8 cellular contexts compared by ENCODE assay signal in the genomic region with DNA sequence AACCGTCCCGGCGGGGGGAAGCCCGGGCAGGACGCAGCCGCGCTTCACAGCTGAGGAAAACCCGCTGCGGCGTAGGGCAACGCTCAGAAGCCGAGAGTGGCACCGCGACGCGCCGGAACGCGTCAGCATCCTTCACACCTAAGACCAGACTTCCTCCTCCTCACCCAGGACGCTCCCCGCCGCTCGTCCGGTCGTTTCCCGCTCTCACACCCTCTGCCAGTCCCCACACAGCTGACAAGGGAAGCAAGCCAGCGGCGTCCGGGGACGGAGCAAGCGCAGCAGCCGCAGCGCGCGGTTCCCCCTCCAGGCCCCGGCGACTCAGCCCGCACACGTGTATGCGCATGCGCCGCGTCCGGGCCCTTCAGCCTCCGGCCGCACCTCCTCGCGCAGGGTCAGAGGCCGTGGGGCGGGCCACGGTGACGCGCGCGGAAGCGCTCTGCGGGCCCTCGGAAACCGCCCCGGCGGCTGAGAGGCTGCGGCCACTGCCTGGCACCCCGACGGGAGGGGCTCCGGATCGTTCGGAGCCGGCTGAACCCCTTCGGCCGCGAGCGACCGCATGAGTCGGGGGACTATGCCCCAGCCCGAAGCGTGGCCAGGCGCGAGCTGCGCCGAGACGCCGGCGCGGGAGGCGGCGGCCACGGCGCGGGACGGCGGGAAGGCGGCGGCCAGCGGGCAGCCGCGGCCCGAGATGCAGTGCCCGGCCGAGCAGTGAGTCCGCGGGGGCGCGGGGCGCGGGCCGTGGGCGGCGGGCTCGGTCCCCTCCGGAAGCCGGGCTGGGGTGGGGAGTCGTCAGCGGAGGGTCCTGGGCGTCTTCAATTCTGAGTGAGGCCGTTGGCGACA. TPM values are rescaled to one million over a fixed set of nuclear protein-coding genes. Genes with fewer than 3 reads are reported as not detected.
DNase-seq lines count a peak whose midpoint lies in the region; ATAC-seq, FAIRE-seq and TF ChIP-seq lines count a peak whose summit lies in the region.

A gene (plus strand): TSS at position 449 of the 840 bp plus-strand sequence. CDS start 108 bp downstream, at position 557.

- ATAC-seq in GM21447 (IDR thresholded peaks at IDR 0.05; ENCODE audit: unreplicated experiment) = peak; percentile 51

- CTCF ChIA-PET in OCI-LY7 (lab: Charles Lee; ENCODE audit: unreplicated experiment) = no interaction called here

- H2AFZ ChIP-seq in OCI-LY7 (ENCODE audit: low read length) = peak within 1 kb of the TSS; percentile 85

- H3K9ac ChIP-seq in HUES6 (ENCODE audit: low read length) = peak within 1 kb of the TSS; percentile 79
- peak within 1 kb of the TSS; percentile 69 for H3K9ac ChIP-seq in mucosa of stomach (ENCODE audit: low read length)

- H3K36me3 ChIP-seq in HUES6 (ENCODE audit: control insufficient read depth, insufficient read depth, low read length) = no peaks in the 10 kb centered on the region
- peaks cover 33% of the 10 kb centered on the region for H3K36me3 ChIP-seq in OCI-LY7 (ENCODE audit: insufficient read depth, low read length)
- H3K36me3 ChIP-seq in mucosa of stomach (ENCODE audit: control insufficient read depth, insufficient read depth, low read length) = no peaks in the 10 kb centered on the region

- TF ChIP-seq CTCF in D721Med (IDR thresholded peaks at IDR 0.05; ENCODE audit: insufficient read depth, missing control alignments) = no peak
- TF ChIP-seq CTCF in OCI-LY7 (conservative IDR thresholded peaks at IDR 0.05; ENCODE audit: low read length) = no peak

- TF ChIP-seq POLR2A in erythroblast (IDR thresholded peaks at IDR 0.05; ENCODE audit: low read length) = peak; percentile 95

- FAIRE-seq in D721Med (lab: Jason Lieb, UNC) = no peak

- H3K4me3 ChIP-seq in HUES6 (ENCODE audit: low read depth, low read length) (peak within 1 kb of the TSS; percentile 92), OCI-LY7 (ENCODE audit: low read depth, low read length, poor library complexity, severe bottlenecking) (peak within 1 kb of the TSS; percentile 87), mucosa of stomach (ENCODE audit: low read length) (peak within 1 kb of the TSS; percentile 60)

- H3K4me1 ChIP-seq in HUES6 (ENCODE audit: control insufficient read depth, insufficient read depth, low read length) = peaks cover 9% of the 10 kb centered on the region; the same call in 1 of the 2 replicates
- peaks cover 67% of the 10 kb centered on the region for H3K4me1 ChIP-seq in OCI-LY7 (ENCODE audit: insufficient read depth, low read length, poor library complexity, severe bottlenecking)
- peaks cover 38% of the 10 kb centered on the region for H3K4me1 ChIP-seq in mucosa of stomach (ENCODE audit: control insufficient read depth, insufficient read depth, low read length)

- H3K9me3 ChIP-seq in HUES6 (ENCODE audit: control insufficient read depth, insufficient read depth, low read depth, low read length) (no peaks in the 10 kb centered on the region), OCI-LY7 (ENCODE audit: low read length) (no peaks in the 10 kb centered on the region; the same call in 1 of the 2 replicates), mucosa of stomach (ENCODE audit: control insufficient read depth, low read length) (no peaks in the 10 kb centered on the region)

- POLR2A ChIA-PET in OCI-LY7 (lab: Charles Lee) = no interaction called here

- H3K27ac ChIP-seq in HUES6 (ENCODE audit: low read depth, low read length) = peak within 1 kb of the TSS; percentile 28; the same call in 1 of the 2 replicates
- peak within 1 kb of the TSS; percentile 90 for H3K27ac ChIP-seq in OCI-LY7 (ENCODE audit: low read depth, low read length, poor library complexity, severe bottlenecking)

- peaks cover 60% of the 10 kb centered on the region for H3K79me2 ChIP-seq in OCI-LY7 (ENCODE audit: insufficient read depth, low read depth, low read length)

- no peaks in the 10 kb centered on the region for H3K9me2 ChIP-seq in OCI-LY7 (ENCODE audit: insufficient read depth, low read length)

- H3K4me2 ChIP-seq in OCI-LY7 (ENCODE audit: low read length) = peak within 1 kb of the TSS; percentile 97

- intact Hi-C loops in OCI-LY7 (cut with micrococcal nuclease; ENCODE audit: unreplicated experiment) = loop anchor here (1.0 to 10.0 kb wide), 4 partner anchors 208 to 1800 kb away; a partner anchor contains a TSS

- H3K27me3 ChIP-seq in HUES6 (ENCODE audit: control insufficient read depth, insufficient read depth, low read length) (peaks cover 10% of the 10 kb centered on the region; the same call in 1 of the 2 replicates), mucosa of stomach (ENCODE audit: control insufficient read depth, insufficient read depth, low read length) (no peaks in the 10 kb centered on the region)

- DNase-seq in D721Med (ENCODE audit: insufficient read length, low spot score) (peak; percentile 81), OCI-LY7 (ENCODE audit: low spot score) (peak; percentile 94), activated T-cell treated with anti-CD3 and anti-CD28 coated beads for 48 hours (ENCODE audit: low read depth) (peak; percentile 88), erythroblast (lab: John Stamatoyannopoulos, UW) (peak; percentile 93 to 96)
- peak; percentile 68 to 75 for DNase-seq in stimulated activated CD8-positive, alpha-beta memory T cell treated with anti-CD3 and anti-CD28 coated beads, Interleukin-7, amount 100 ng/mL, for 1 hour (ENCODE audit: low read depth in 2 of 2)

- peaks cover 31% of the 10 kb centered on the region for H4K20me1 ChIP-seq in OCI-LY7 (ENCODE audit: insufficient read depth, low read length)

- no TSS peak for BruUV-seq in OCI-LY7 (replicated peaks; lab: Mats Ljungman, UMichigan)

RNA-seq across cellular contexts. Expression of the gene that starts here (rescaled TPM):
- 19.2 and 28.7 TPM in 2 replicates for total RNA-seq in OCI-LY7 (2014; rRNA removed; shearing (Covaris generic))
- 45.6 and 46.3 TPM in 2 replicates for total RNA-seq in OCI-LY7 (2022)

Comparison
In these comparisons a context has a peak if more than half of its experiments do, and no peak if none do; other contexts are left out.
1. Peak in every context shown above with its lines: DNase-seq, ATAC-seq, H3K4me3 ChIP-seq and H3K27ac ChIP-seq.